In genomic region chr20:34316191-34316814, GRCh38 we compare ENCODE assay signal across 1 cellular context.
TF ChIP-seq lines count a peak whose summit lies in the region.

No MANE protein-coding gene starts in this region.

TF ChIP-seq in K562, 482 proteins besides CTCF, POLR2A, EP300 and RAD21 (continued from another document and continues in another):
- no peak for TF ChIP-seq ZBTB33 (CRISPR knock-in tag; IDR thresholded peaks at IDR 0.05)
- TF ChIP-seq ZFP1 (CRISPR knock-in tag; IDR thresholded peaks at IDR 0.05): no peak
- no peak for TF ChIP-seq RBM22 (IDR thresholded peaks at IDR 0.05; ENCODE audit: low read depth, low read length, poor library complexity, severe bottlenecking)
- no peak for TF ChIP-seq MLLT1 (IDR thresholded peaks at IDR 0.05)
- TF ChIP-seq CBX3 (IDR thresholded peaks at IDR 0.05; ENCODE audit: borderline replicate concordance in 1 of 2, low read length in 2 of 2): no peak
- TF ChIP-seq FOXM1 (IDR thresholded peaks at IDR 0.05; ENCODE audit: low read depth): no peak
- no peak for TF ChIP-seq FOXM1 (CRISPR knock-in tag; IDR thresholded peaks at IDR 0.05; ENCODE audit: low read depth)
- no peak for TF ChIP-seq FOXJ2 (tag; IDR thresholded peaks at IDR 0.05)
- no peak for TF ChIP-seq TSC22D4 (tag; IDR thresholded peaks at IDR 0.05)
- peak; percentile 50; the same call in 1 of the 2 replicates for TF ChIP-seq ETV1 (tag; conservative IDR thresholded peaks at IDR 0.05; ENCODE audit: low read depth)
- no peak for TF ChIP-seq BCL6 (CRISPR knock-in tag; IDR thresholded peaks at IDR 0.05)
- no peak for TF ChIP-seq ZNF23 (CRISPR knock-in tag; IDR thresholded peaks at IDR 0.05)
- TF ChIP-seq CBX2 (IDR thresholded peaks at IDR 0.05; ENCODE audit: insufficient read depth, low read length, poor library complexity, severe bottlenecking): no peak
- no peak for TF ChIP-seq ZNF780A (CRISPR knock-in tag; IDR thresholded peaks at IDR 0.05)
- no peak for TF ChIP-seq NR3C1 (CRISPR knock-in tag; IDR thresholded peaks at IDR 0.05)
- no peak for TF ChIP-seq HNRNPUL1 (IDR thresholded peaks at IDR 0.05; ENCODE audit: low read length)
- peak; percentile 47; the same call in 1 of the 2 replicates for TF ChIP-seq ZNF395 (CRISPR knock-in tag; IDR thresholded peaks at IDR 0.05)
- no peak for TF ChIP-seq MBD1 (CRISPR knock-in tag; IDR thresholded peaks at IDR 0.05)
- no peak for TF ChIP-seq ESRRB (CRISPR knock-in tag; IDR thresholded peaks at IDR 0.05; ENCODE audit: borderline replicate concordance)
- peak; percentile 51; the same call in 1 of the 2 replicates for TF ChIP-seq DPF2 (IDR thresholded peaks at IDR 0.05)
- no peak for TF ChIP-seq ZNF644 (tag; IDR thresholded peaks at IDR 0.05; ENCODE audit: low read depth)
- no peak for TF ChIP-seq ATF6 (CRISPR knock-in tag; IDR thresholded peaks at IDR 0.05)
- TF ChIP-seq SMAD1 (IDR thresholded peaks at IDR 0.05; ENCODE audit: low read depth, low read length, partially characterized antibody): no peak
- no peak for TF ChIP-seq SMAD3 (CRISPR knock-in tag; conservative IDR thresholded peaks at IDR 0.05)
- no peak for TF ChIP-seq ZNF696 (CRISPR knock-in tag; conservative IDR thresholded peaks at IDR 0.05)
- TF ChIP-seq E2F5 (CRISPR knock-in tag; IDR thresholded peaks at IDR 0.05): no peak
- TF ChIP-seq ZNF699 (CRISPR knock-in tag; IDR thresholded peaks at IDR 0.05; ENCODE audit: insufficient replicate concordance): no peak
- 0 out of 2 replicates have a peak, but pooled peaks have one; percentile 19 for TF ChIP-seq NFRKB (IDR thresholded peaks at IDR 0.05; ENCODE audit: low read depth)
- TF ChIP-seq ZKSCAN8 (CRISPR knock-in tag; IDR thresholded peaks at IDR 0.05): no peak
- TF ChIP-seq U2AF1 (optimal IDR thresholded peaks at IDR 0.05; ENCODE audit: low read depth, low read length): no peak
- TF ChIP-seq TFAM (CRISPR knock-in tag; conservative IDR thresholded peaks at IDR 0.05): no peak
- TF ChIP-seq ADNP (tag; IDR thresholded peaks at IDR 0.05): no peak
- no peak for TF ChIP-seq GATAD2A (IDR thresholded peaks at IDR 0.05)
- TF ChIP-seq NKRF (IDR thresholded peaks at IDR 0.05; ENCODE audit: borderline replicate concordance): no peak
- TF ChIP-seq ZNF124 (CRISPR knock-in tag; IDR thresholded peaks at IDR 0.05): no peak
- TF ChIP-seq PYGO2 (tag; IDR thresholded peaks at IDR 0.05): no peak
- TF ChIP-seq SIN3A (IDR thresholded peaks at IDR 0.05; ENCODE audit: borderline replicate concordance in 2 of 2, control insufficient read depth in 1 of 2, low read depth in 2 of 2, low read length in 2 of 2): no peak
- no peak for TF ChIP-seq BCOR (IDR thresholded peaks at IDR 0.05)
- TF ChIP-seq ZNF518B (CRISPR knock-in tag; IDR thresholded peaks at IDR 0.05): no peak
- no peak for TF ChIP-seq ZNF41 (CRISPR knock-in tag; conservative IDR thresholded peaks at IDR 0.05)
- TF ChIP-seq EP400 (IDR thresholded peaks at IDR 0.05): peak; percentile 47; the same call in 1 of the 2 replicates
- no peak for TF ChIP-seq ZNF511 (CRISPR knock-in tag; IDR thresholded peaks at IDR 0.05)
- TF ChIP-seq NFYB (IDR thresholded peaks at IDR 0.05; ENCODE audit: extremely low read depth, insufficient read length): no peak
- TF ChIP-seq PHF21A (IDR thresholded peaks at IDR 0.05; ENCODE audit: borderline replicate concordance, low read depth): no peak
- TF ChIP-seq BMI1 (IDR thresholded peaks at IDR 0.05; ENCODE audit: low read length): no peak
- no peak for TF ChIP-seq IRF1 (CRISPR knock-in tag; IDR thresholded peaks at IDR 0.05; ENCODE audit: borderline replicate concordance)
- no peak for TF ChIP-seq ZSCAN29 (IDR thresholded peaks at IDR 0.05)
- TF ChIP-seq SRSF7 (optimal IDR thresholded peaks at IDR 0.05; ENCODE audit: low read depth, low read length): no peak
- TF ChIP-seq MNT (conservative IDR thresholded peaks at IDR 0.05): 0 out of 4 replicates have a peak, but pooled peaks of 1 of the 2 experiments have one; percentile 41
- TF ChIP-seq CCAR2 (IDR thresholded peaks at IDR 0.05; ENCODE audit: low read depth, low read length): no peak
- no peak for TF ChIP-seq RBM14 (IDR thresholded peaks at IDR 0.05; ENCODE audit: borderline replicate concordance, insufficient read depth, low read depth, low read length)
